16 cellular contexts compared by ENCODE assay signal in genomic region chr10:125482108-125482507, GRCh38.
A peak's percentile ranks its signal among the peaks of the same experiment; 100 is the strongest.
DNase-seq lines count a peak whose midpoint lies in the region; FAIRE-seq and TF ChIP-seq lines count a peak whose summit lies in the region.
"Had no signal": no experiment of that assay in that cellular context is flagged by ENCODE, and none has a peak within 500 bp of the region (broad histone marks: within the 10 kb centered on the region; RNA-seq: fewer than 3 reads in every experiment).

No MANE protein-coding gene starts in this region.

- no peaks in the 10 kb centered on the region for H3K9me3 Mint-ChIP-seq in activated T-helper 2 cell treated with anti-CD3 and anti-CD28 coated beads, Interferon-gamma antibody, Interleukin-2, Interleukin-4, amounts not matched to agents 10 μg/mL and 5 μg/mL and 100 μg/mL, durations not matched to agents 14 hours and 24 hours and 36 hours
- H3K9me3 Mint-ChIP-seq in mesothelial cell of epicardium = no peaks in the 10 kb centered on the region

- H3K27ac Mint-ChIP-seq in activated T-helper 2 cell treated with anti-CD3 and anti-CD28 coated beads, Interferon-gamma antibody, Interleukin-2, Interleukin-4, amounts not matched to agents 10 μg/mL and 5 μg/mL and 100 μg/mL, durations not matched to agents 14 hours and 24 hours and 36 hours = peak overlapping the region; percentile 11
- H3K27ac Mint-ChIP-seq in mesothelial cell of epicardium = peak overlapping the region; percentile 44
- H3K27ac Mint-ChIP-seq: CD4-positive, CD25-positive, alpha-beta regulatory T cell; IgD-negative memory B cell had no signal

- BruUV-seq in endothelial cell of umbilical vein (replicated peaks; lab: Mats Ljungman, UMichigan) = no TSS peak

- no peak overlapping the region for H3K27ac ChIP-seq in endothelial cell of umbilical vein (ENCODE audit: insufficient read depth, low read depth, low read length)
- no peak overlapping the region for H3K27ac ChIP-seq in ascending aorta

- H3K9me3 ChIP-seq in endothelial cell of umbilical vein (replicated peaks; ENCODE audit: control insufficient read depth, insufficient read depth, low read length) (no peaks in the 10 kb centered on the region), ascending aorta (no peaks in the 10 kb centered on the region)

- no peaks in the 10 kb centered on the region for H3K9me1 ChIP-seq in endothelial cell of umbilical vein (replicated peaks; ENCODE audit: control insufficient read depth, extremely low read depth, insufficient read depth, low read length)

- no peaks in the 10 kb centered on the region for H3K79me2 ChIP-seq in endothelial cell of umbilical vein (ENCODE audit: control insufficient read depth, insufficient read depth, low read length)

- no peak overlapping the region for H3K4me3 Mint-ChIP-seq in activated T-helper 2 cell treated with anti-CD3 and anti-CD28 coated beads, Interferon-gamma antibody, Interleukin-2, Interleukin-4, amounts not matched to agents 10 μg/mL and 5 μg/mL and 100 μg/mL, durations not matched to agents 14 hours and 24 hours and 36 hours (ENCODE audit: low read depth)
- H3K4me3 Mint-ChIP-seq in mesothelial cell of epicardium = no peak overlapping the region
- H3K4me3 Mint-ChIP-seq: CD4-positive, CD25-positive, alpha-beta regulatory T cell; IgD-negative memory B cell had no signal

- no peaks in the 10 kb centered on the region for H3K36me3 Mint-ChIP-seq in activated T-helper 2 cell treated with anti-CD3 and anti-CD28 coated beads, Interferon-gamma antibody, Interleukin-2, Interleukin-4, amounts not matched to agents 10 μg/mL and 5 μg/mL and 100 μg/mL, durations not matched to agents 14 hours and 24 hours and 36 hours (ENCODE audit: low read depth)
- H3K36me3 Mint-ChIP-seq in mesothelial cell of epicardium = no peaks in the 10 kb centered on the region
- H3K36me3 Mint-ChIP-seq: CD4-positive, CD25-positive, alpha-beta regulatory T cell; IgD-negative memory B cell had no signal

- CTCF ChIA-PET in endothelial cell of umbilical vein (lab: Charles Lee) = interaction anchor here (0.8 kb wide), 1 partner anchor 9 kb away, joined by 3 read pairs; no protein-coding TSS in a partner anchor

- POLR2A ChIA-PET in endothelial cell of umbilical vein (lab: Charles Lee) = no interaction called here

- dilution Hi-C loops in endothelial cell of umbilical vein (cut with MboI; ENCODE audit: extremely low pct_ligation_motif_present, low sequenced_read_pairs) = no loop called here

- H3K36me3 ChIP-seq in endothelial cell of umbilical vein (ENCODE audit: control insufficient read depth in 2 of 2, extremely low read depth in 1 of 2, insufficient read depth in 2 of 2, low read length in 2 of 2) (no peaks in the 10 kb centered on the region), ascending aorta (no peaks in the 10 kb centered on the region)

- H3K4me1 Mint-ChIP-seq in activated T-helper 2 cell treated with anti-CD3 and anti-CD28 coated beads, Interferon-gamma antibody, Interleukin-2, Interleukin-4, amounts not matched to agents 10 μg/mL and 5 μg/mL and 100 μg/mL, durations not matched to agents 14 hours and 24 hours and 36 hours (ENCODE audit: low read depth) = peaks cover 8% of the 10 kb centered on the region
- H3K4me1 Mint-ChIP-seq in mesothelial cell of epicardium = peaks cover 49% of the 10 kb centered on the region
- H3K4me1 Mint-ChIP-seq: IgD-negative memory B cell had no signal

- no peak overlapping the region for H3K4me3 ChIP-seq in endothelial cell of umbilical vein (replicated peaks in 1 of 3; ENCODE audit: insufficient read depth in 1 of 3, low read depth in 1 of 3, low read length in 3 of 3)
- no peak overlapping the region for H3K4me3 ChIP-seq in ascending aorta

- intact Hi-C loops in activated T-helper 2 cell treated with anti-CD3 and anti-CD28 coated beads, Interferon-gamma antibody, Interleukin-2, Interleukin-4, amounts not matched to agents 10 μg/mL and 5 μg/mL and 100 μg/mL, durations not matched to agents 14 hours and 24 hours and 36 hours (cut with micrococcal nuclease) = no loop called here
- intact Hi-C loops in endothelial cell of umbilical vein (cut with micrococcal nuclease) = no loop called here
- intact Hi-C loops in ascending aorta (cut with DNase I) = no loop called here

- H4K20me1 ChIP-seq in endothelial cell of umbilical vein (replicated peaks; ENCODE audit: control insufficient read depth, extremely low read depth, insufficient read depth, low read length) = no peaks in the 10 kb centered on the region

- DNase-seq in EH (ENCODE audit: low read depth) (peak; percentile 5), endothelial cell of umbilical vein (ENCODE audit: low read depth, low spot score) (no peak), mesothelial cell of epicardium (ENCODE audit: low spot score in 2 of 2, unreplicated experiment in 2 of 2) (no peak), ascending aorta (ENCODE audit: low spot score in 2 of 2) (no peak), UCSD-AML1 (lab: John Stamatoyannopoulos, UW; ENCODE audit: unreplicated experiment) (no peak), GM12891 (ENCODE audit: insufficient read length, low spot score) (no peak)
- no peak for DNase-seq in activated T-helper 2 cell treated with anti-CD3 and anti-CD28 coated beads, Interferon-gamma antibody, Interleukin-2, Interleukin-4, amounts not matched to agents 10 μg/mL and 5 μg/mL and 100 μg/mL, durations not matched to agents 14 hours and 24 hours and 36 hours (ENCODE audit: low spot score)
- DNase-seq: CD4-positive, CD25-positive, alpha-beta regulatory T cell; DMS53; NCI-H1417; NCI-H2029; NCI-H510A had no signal

- TF ChIP-seq CTCF in endothelial cell of umbilical vein (IDR thresholded peaks at IDR 0.05; ENCODE audit: extremely low read depth in 1 of 2, insufficient read depth in 1 of 2, low read depth in 1 of 2, low read length in 2 of 2) = no peak
- TF ChIP-seq CTCF in mesothelial cell of epicardium (IDR thresholded peaks at IDR 0.05; ENCODE audit: unreplicated experiment) = no peak
- no peak for TF ChIP-seq CTCF in ascending aorta (IDR thresholded peaks at IDR 0.05)

- H3K27me3 ChIP-seq in endothelial cell of umbilical vein (ENCODE audit: control insufficient read depth in 2 of 2, insufficient read depth in 2 of 2, low read length in 2 of 2) (peaks cover 0 to 2% of the 10 kb centered on the region in 2 experiments), ascending aorta (no peaks in the 10 kb centered on the region)

- H3K4me1 ChIP-seq in endothelial cell of umbilical vein (ENCODE audit: control insufficient read depth, extremely low read depth, insufficient read depth, low read length) = no peaks in the 10 kb centered on the region
- no peaks in the 10 kb centered on the region for H3K4me1 ChIP-seq in ascending aorta

- no peak overlapping the region for H2AFZ ChIP-seq in endothelial cell of umbilical vein (ENCODE audit: low read depth, low read length)

- FAIRE-seq in endothelial cell of umbilical vein (lab: Jason Lieb, UNC) = no peak
- no peak for FAIRE-seq in GM12891 (lab: Jason Lieb, UNC)
- FAIRE-seq: GM12892, GM19239, RCC 7860 had no signal

- peaks cover 6% of the 10 kb centered on the region for H3K27me3 Mint-ChIP-seq in activated T-helper 2 cell treated with anti-CD3 and anti-CD28 coated beads, Interferon-gamma antibody, Interleukin-2, Interleukin-4, amounts not matched to agents 10 μg/mL and 5 μg/mL and 100 μg/mL, durations not matched to agents 14 hours and 24 hours and 36 hours (ENCODE audit: low read depth)
- no peaks in the 10 kb centered on the region for H3K27me3 Mint-ChIP-seq in mesothelial cell of epicardium (ENCODE audit: low read depth)

- TF ChIP-seq POLR2A in endothelial cell of umbilical vein (IDR thresholded peaks at IDR 0.05; ENCODE audit: low read depth, low read length) (no peak), GM12891 (IDR thresholded peaks at IDR 0.05; ENCODE audit: low read depth, low read length) (no peak)

- H3K9ac ChIP-seq in endothelial cell of umbilical vein (replicated peaks; ENCODE audit: extremely low read depth, insufficient read depth, low read length) = no peak overlapping the region

- no peak overlapping the region for H3K4me2 ChIP-seq in endothelial cell of umbilical vein (ENCODE audit: insufficient read depth, low read length)

TF ChIP-seq in endothelial cell of umbilical vein, 7 proteins besides CTCF, POLR2A, EP300 and RAD21:
- TF ChIP-seq EZH2 (IDR thresholded peaks at IDR 0.05; ENCODE audit: borderline replicate concordance, low read depth, low read length, severe bottlenecking) (no peak), POLR2AphosphoS5 (IDR thresholded peaks at IDR 0.05; ENCODE audit: insufficient read depth, low read depth, low read length) (no peak), JUN (IDR thresholded peaks at IDR 0.05; ENCODE audit: borderline replicate concordance, insufficient read depth, insufficient read length, low read depth) (no peak), MAX (IDR thresholded peaks at IDR 0.05; ENCODE audit: insufficient read depth, insufficient read length) (no peak), GATA2 (IDR thresholded peaks at IDR 0.05; ENCODE audit: insufficient read depth, insufficient read length, low read depth, low read length) (peak; percentile 46), FOS (IDR thresholded peaks at IDR 0.05; ENCODE audit: borderline replicate concordance, insufficient read depth, low read length) (no peak), MYC (IDR thresholded peaks at IDR 0.05; ENCODE audit: low read depth, low read length) (no peak)

TF ChIP-seq in GM12891, 5 proteins besides CTCF, POLR2A, EP300 and RAD21:
- TF ChIP-seq POLR2AphosphoS5 (IDR thresholded peaks at IDR 0.05; ENCODE audit: low read depth, low read length) (no peak), TAF1 (IDR thresholded peaks at IDR 0.05; ENCODE audit: low read depth, low read length) (no peak), SPI1 (IDR thresholded peaks at IDR 0.05; ENCODE audit: low read depth, low read length) (no peak), POU2F2 (IDR thresholded peaks at IDR 0.05; ENCODE audit: low read depth, low read length) (no peak), PAX5 (IDR thresholded peaks at IDR 0.05; ENCODE audit: insufficient read depth, low read length, severe bottlenecking) (no peak)
